In the genomic region with DNA sequence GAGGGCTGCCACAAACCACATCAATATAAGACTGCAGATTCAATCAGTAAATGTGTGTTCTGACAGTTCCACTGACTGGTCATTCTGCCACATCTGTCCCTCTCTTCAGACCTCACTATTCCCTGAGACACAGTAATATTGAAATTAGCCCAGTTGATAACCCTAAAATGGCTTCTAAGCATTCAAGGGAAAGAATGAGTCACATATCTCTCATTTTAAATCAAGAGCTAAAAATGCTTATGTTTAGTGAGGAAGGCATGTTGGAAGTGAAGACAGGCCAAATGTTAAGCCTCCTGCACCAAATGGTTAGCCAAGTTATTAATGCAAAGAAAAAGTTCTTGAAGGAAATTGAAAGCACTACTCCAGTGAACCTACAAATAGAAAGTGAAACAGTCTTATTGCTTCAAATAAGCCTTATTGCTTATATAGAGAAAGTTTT, we compare ENCODE assay signal across 9 cellular contexts. TPM values are rescaled to one million over a fixed set of nuclear protein-coding genes. Genes with fewer than 3 reads are reported as not detected.
DNase-seq lines count a peak whose midpoint lies in the region; ATAC-seq and TF ChIP-seq lines count a peak whose summit lies in the region.
"Had no signal": no experiment of that assay in that cellular context is flagged by ENCODE, and none has a peak within 500 bp of the region (broad histone marks: within the 10 kb centered on the region; RNA-seq: fewer than 3 reads in every experiment).

No MANE protein-coding gene starts in this region.

- H3K27me3 Mint-ChIP-seq in activated CD8-positive, alpha-beta T cell treated with anti-CD3 and anti-CD28 coated beads, Interleukin-2, amount 10 ng/mL, durations not matched to agents 7 days and 5 days (ENCODE audit: low read depth) = no peaks in the 10 kb centered on the region

- H3K27me3 ChIP-seq in vagina = no peaks in the 10 kb centered on the region
- H3K27me3 ChIP-seq in brain microvascular endothelial cell (replicated peaks) = no peaks in the 10 kb centered on the region

- POLR2A ChIA-PET in activated CD8-positive, alpha-beta T cell treated with anti-CD3 and anti-CD28 coated beads, Interleukin-2, amount 10 ng/mL, durations not matched to agents 7 days and 5 days (lab: Charles Lee) = no interaction called here

- no peaks in the 10 kb centered on the region for H3K4me1 ChIP-seq in vagina

- H3K4me3 Mint-ChIP-seq in activated CD8-positive, alpha-beta T cell treated with anti-CD3 and anti-CD28 coated beads, Interleukin-2, amount 10 ng/mL, durations not matched to agents 7 days and 5 days = peak overlapping the region; percentile 44

- no peaks in the 10 kb centered on the region for H3K9me3 ChIP-seq in vagina

- peaks cover 19% of the 10 kb centered on the region for H3K4me1 Mint-ChIP-seq in activated CD8-positive, alpha-beta T cell treated with anti-CD3 and anti-CD28 coated beads, Interleukin-2, amount 10 ng/mL, durations not matched to agents 7 days and 5 days (ENCODE audit: low read depth)

- TF ChIP-seq POLR2A in vagina (IDR thresholded peaks at IDR 0.05) = no peak

- H3K27ac ChIP-seq in vagina = no peak overlapping the region
- H3K27ac ChIP-seq in brain microvascular endothelial cell = no peak overlapping the region

- H3K9me3 Mint-ChIP-seq in activated CD8-positive, alpha-beta T cell treated with anti-CD3 and anti-CD28 coated beads, Interleukin-2, amount 10 ng/mL, durations not matched to agents 7 days and 5 days (ENCODE audit: insufficient read depth) = peaks cover 6% of the 10 kb centered on the region

- DNase-seq in stimulated activated CD4-positive, alpha-beta T cell treated with anti-CD3 and anti-CD28 coated beads, Interleukin-1b, Interleukin-23, amount 100 ng/mL, for 48 hours = peak; percentile 10
- DNase-seq in stimulated activated CD4-positive, alpha-beta T cell treated with anti-CD3 and anti-CD28 coated beads, Interleukin-12 subunit alpha, Interleukin-12 subunit beta, amount 100 ng/mL, for 4 hours = no peak
- DNase-seq in activated CD8-positive, alpha-beta T cell treated with anti-CD3 and anti-CD28 coated beads, Interleukin-2, amount 10 ng/mL, durations not matched to agents 7 days and 5 days = no peak
- DNase-seq in vagina (ENCODE audit: extremely low spot score in 2 of 2) (no peak), KG1 (lab: John Stamatoyannopoulos, UW) (no peak), brain microvascular endothelial cell (no peak), NOMO-1 treated with dmso at 0.1 percent for 144 hours (lab: John Stamatoyannopoulos, UW; ENCODE audit: unreplicated experiment) (no peak)
- DNase-seq: DND-41 had no signal

- H3K4me3 ChIP-seq in vagina (no peak overlapping the region), brain microvascular endothelial cell (ENCODE audit: low read depth, low read length) (no peak overlapping the region)

- intact Hi-C loops in vagina (cut with DNase I) = no loop called here

- H3K36me3 Mint-ChIP-seq in activated CD8-positive, alpha-beta T cell treated with anti-CD3 and anti-CD28 coated beads, Interleukin-2, amount 10 ng/mL, durations not matched to agents 7 days and 5 days (ENCODE audit: low read depth) = peaks cover 6% of the 10 kb centered on the region

- ATAC-seq in HG02938 (IDR thresholded peaks at IDR 0.05; ENCODE audit: unreplicated experiment) = peak; percentile 79
- ATAC-seq in activated CD8-positive, alpha-beta T cell treated with anti-CD3 and anti-CD28 coated beads, Interleukin-2, amount 10 ng/mL, durations not matched to agents 7 days and 5 days = peak; percentile 77

- TF ChIP-seq CTCF in vagina (IDR thresholded peaks at IDR 0.05) (no peak), brain microvascular endothelial cell (IDR thresholded peaks at IDR 0.05; ENCODE audit: low read depth, low read length, missing control alignments) (no peak)

- H3K27ac Mint-ChIP-seq in activated CD8-positive, alpha-beta T cell treated with anti-CD3 and anti-CD28 coated beads, Interleukin-2, amount 10 ng/mL, durations not matched to agents 7 days and 5 days = peak overlapping the region; percentile 67

- CTCF ChIA-PET in activated CD8-positive, alpha-beta T cell treated with anti-CD3 and anti-CD28 coated beads, Interleukin-2, amount 10 ng/mL, durations not matched to agents 7 days and 5 days (lab: Charles Lee) = interaction anchor here (1.0 to 1.3 kb wide), 2 partner anchors 12 to 364 kb away, joined by 3 to 4 read pairs; no protein-coding TSS in a partner anchor

- in situ Hi-C loops in brain microvascular endothelial cell (cut with HindIII; ENCODE audit: low pct_ligation_motif_present, low sequenced_read_pairs) = no loop called here

- H3K36me3 ChIP-seq in vagina (no peaks in the 10 kb centered on the region), brain microvascular endothelial cell (replicated peaks) (no peaks in the 10 kb centered on the region)

RNA-seq across cellular contexts. Expression of a gene that starts 24.5 kb away (rescaled TPM):
- total RNA-seq in activated CD8-positive, alpha-beta T cell treated with anti-CD3 and anti-CD28 coated beads, Interleukin-2, amount 10 ng/mL, durations not matched to agents 7 days and 5 days = 10 to 100 TPM; 18.4 to 19.5 TPM
- 26.3 TPM for total RNA-seq in vagina
